1 cellular context compared by ENCODE assay signal in the genomic region with DNA sequence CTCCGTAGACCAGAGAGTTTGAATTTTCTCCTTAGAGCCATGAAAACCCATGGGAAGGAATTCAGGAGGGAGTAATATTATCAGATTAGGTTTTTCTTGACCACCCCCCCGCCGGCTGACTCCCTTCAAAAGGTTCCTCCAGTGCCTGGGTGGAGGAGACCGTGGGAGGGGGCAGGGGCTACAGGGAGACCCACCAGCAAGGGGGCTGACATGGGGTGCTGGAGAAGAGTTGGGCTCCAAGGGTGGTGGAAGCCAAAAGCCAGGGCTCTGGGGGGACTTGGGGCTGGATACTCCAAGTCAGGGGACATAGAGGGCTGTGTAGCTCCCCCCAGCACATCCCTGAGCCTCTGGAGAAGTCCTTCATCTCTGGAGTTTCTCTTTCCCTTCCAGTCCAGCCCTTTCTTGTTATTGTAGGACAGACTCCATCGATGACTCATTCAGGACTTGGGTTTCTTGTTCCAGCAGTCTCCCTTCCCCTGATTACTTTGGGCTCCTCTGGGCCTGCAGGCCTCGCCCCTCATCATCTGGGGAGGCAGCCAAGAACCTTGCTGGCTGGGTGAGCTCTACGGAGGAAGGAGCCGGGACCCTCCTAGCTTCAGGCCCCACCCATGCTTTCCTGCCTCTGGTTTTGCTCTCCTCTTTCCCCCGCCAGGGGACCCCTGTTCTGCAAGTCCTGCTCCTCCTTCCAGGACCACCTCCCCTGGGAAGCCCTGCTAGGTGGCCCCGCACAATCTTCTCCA.
TF ChIP-seq lines count a peak whose summit lies in the region.

No MANE protein-coding gene starts in this region.

TF ChIP-seq in GM23338, 12 proteins besides CTCF, POLR2A, EP300 and RAD21 (continued from another document):
- TF ChIP-seq ZNF462 (CRISPR knock-in tag; IDR thresholded peaks at IDR 0.05) (no peak), ZNF331 (CRISPR knock-in tag; IDR thresholded peaks at IDR 0.05; ENCODE audit: low read depth) (no peak), STAT1 (IDR thresholded peaks at IDR 0.05; ENCODE audit: unreplicated experiment) (no peak), ZNF114 (CRISPR knock-in tag; IDR thresholded peaks at IDR 0.05) (no peak), EZH2phosphoT487 (IDR thresholded peaks at IDR 0.05; ENCODE audit: unreplicated experiment) (no peak), JUNB (IDR thresholded peaks at IDR 0.05; ENCODE audit: unreplicated experiment) (no peak), ETS1 (IDR thresholded peaks at IDR 0.05) (no peak)
